ENCODE assay signal across 18 cellular contexts in genomic region chr10:97904026-97904410, GRCh38. TPM values are rescaled to one million over a fixed set of nuclear protein-coding genes. Genes with fewer than 3 reads are reported as not detected.
DNase-seq lines count a peak whose midpoint lies in the region; ATAC-seq and TF ChIP-seq lines count a peak whose summit lies in the region.
"Had no signal": no experiment of that assay in that cellular context is flagged by ENCODE, and none has a peak within 500 bp of the region (broad histone marks: within the 10 kb centered on the region; RNA-seq: fewer than 3 reads in every experiment).

No MANE protein-coding gene starts in this region.

- H3K4me3 ChIP-seq in right cardiac atrium (ENCODE audit: low read length): no peak overlapping the region
- H3K4me3 ChIP-seq in tibial artery: no peak overlapping the region
- H3K4me3 ChIP-seq: HAP-1, SK-N-MC had no signal

- H3K9me3 ChIP-seq in right cardiac atrium (ENCODE audit: control insufficient read depth, low read length) (no peaks in the 10 kb centered on the region), tibial artery (no peaks in the 10 kb centered on the region)
- H3K9me3 ChIP-seq: HAP-1 had no signal

- H3K36me3 ChIP-seq in tibial artery: no peaks in the 10 kb centered on the region
- H3K36me3 ChIP-seq: HAP-1 had no signal

- H3K4me1 ChIP-seq in right cardiac atrium (ENCODE audit: control insufficient read depth, insufficient read depth, low read length) (no peaks in the 10 kb centered on the region), tibial artery (peaks cover 0 to 3% (median 0%) of the 10 kb centered on the region in 4 donors)
- H3K4me1 ChIP-seq: HAP-1 had no signal

- intact Hi-C loops in Right ventricle myocardium inferior (cut with DNase I) (no loop called here), cardiac septum (cut with DNase I) (no loop called here), right cardiac atrium (cut with DNase I) (no loop called here), tibial artery (cut with DNase I; ENCODE audit: low total_unique reads) (no loop called here)

- H3K27ac ChIP-seq in right cardiac atrium (ENCODE audit: low read length): no peak overlapping the region
- no peak overlapping the region for H3K27ac ChIP-seq in tibial artery
- H3K27ac ChIP-seq: SK-N-MC had no signal

- 39% methylated on average over 5 of the region's 5 CpGs for WGBS in right cardiac atrium

- TF ChIP-seq CTCF in tibial artery (IDR thresholded peaks at IDR 0.05): no peak

- no peaks in the 10 kb centered on the region for H3K27me3 ChIP-seq in right cardiac atrium (ENCODE audit: control insufficient read depth, insufficient read depth)
- H3K27me3 ChIP-seq in tibial artery: peaks cover 0 to 32% of the 10 kb centered on the region in 2 donors

- DNase-seq in Right ventricle myocardium inferior (ENCODE audit: missing footprints) (no peak), cardiac septum (ENCODE audit: low spot score) (no peak), NCI-H69 (lab: John Stamatoyannopoulos, UW) (peak; percentile 63), right cardiac atrium (no peak), KG1 (lab: John Stamatoyannopoulos, UW) (no peak), tibial artery (no peak)
- DNase-seq: ACHN; CD8-positive, alpha-beta memory T cell; DND-41; MM.1S; NCI-H1436 treated with DMSO at 0.1 percent for 48 hours; NCI-H2081 treated with DMSO at 0.1 percent for 48 hours; NK-92 treated with Interleukin-12 subunit alpha and Interleukin-12 subunit beta, amount 100 ng/mL, for 24 hours; T-cell had no signal

- peak; percentile 43 for ATAC-seq in Right ventricle myocardium inferior
- peak; percentile 28 to 31 for ATAC-seq in right cardiac atrium
- no peak for ATAC-seq in HG03280 (IDR thresholded peaks at IDR 0.05; ENCODE audit: unreplicated experiment)

RNA-seq across cellular contexts. Expression of gene GOLGA7B, which starts 54.4 kb away (rescaled TPM):
- total RNA-seq in Right ventricle myocardium inferior (0.08 TPM), cardiac septum (0.54 TPM), right cardiac atrium (10 to 100 TPM in 1 of 4 donors, 1 to 10 TPM in 3; 4.1 to 11.7 (median 7.0) TPM)
- polyA plus RNA-seq in right cardiac atrium: 5.3 TPM
- total RNA-seq: G401 had no signal
